9 cellular contexts compared by ENCODE assay signal in genomic region chr2:69493268-69493667, GRCh38. TPM values are rescaled to one million over a fixed set of nuclear protein-coding genes. Genes with fewer than 3 reads are reported as not detected.
DNase-seq lines count a peak whose midpoint lies in the region; ATAC-seq lines count a peak whose summit lies in the region.
"Had no signal": no experiment of that assay in that cellular context is flagged by ENCODE, and none has a peak within 500 bp of the region (broad histone marks: within the 10 kb centered on the region; RNA-seq: fewer than 3 reads in every experiment).

No MANE protein-coding gene starts in this region.

- H3K4me1 Mint-ChIP-seq in activated naive CD8-positive, alpha-beta T cell treated with anti-CD3 and anti-CD28 coated beads for 36 hours: peaks cover 30% of the 10 kb centered on the region

- ATAC-seq in GM18861 (IDR thresholded peaks at IDR 0.05; ENCODE audit: unreplicated experiment) (no peak), GM18498 (IDR thresholded peaks at IDR 0.05; ENCODE audit: unreplicated experiment) (no peak), HG03571 (IDR thresholded peaks at IDR 0.05; ENCODE audit: unreplicated experiment) (no peak)

- H3K9me3 Mint-ChIP-seq in activated naive CD8-positive, alpha-beta T cell treated with anti-CD3 and anti-CD28 coated beads for 36 hours: peaks cover 2% of the 10 kb centered on the region

- H3K27ac Mint-ChIP-seq in activated naive CD8-positive, alpha-beta T cell treated with anti-CD3 and anti-CD28 coated beads for 36 hours: peak overlapping the region; percentile 51

- DNase-seq in Ammon's horn (ENCODE audit: low spot score): peak; percentile 85
- peak; percentile 52 for DNase-seq in HT-29 (ENCODE audit: low spot score)
- no peak for DNase-seq in activated naive CD8-positive, alpha-beta T cell treated with anti-CD3 and anti-CD28 coated beads for 36 hours
- peak; percentile 44 for DNase-seq in inferior parietal cortex (ENCODE audit: extremely low spot score)
- DNase-seq in activated CD4-positive, CD25-positive, alpha-beta regulatory T cell (lab: John Stamatoyannopoulos, UW): no peak
- DNase-seq: NCI-H510A had no signal

- no peak overlapping the region for H3K4me3 Mint-ChIP-seq in activated naive CD8-positive, alpha-beta T cell treated with anti-CD3 and anti-CD28 coated beads for 36 hours

- H3K27me3 Mint-ChIP-seq in activated naive CD8-positive, alpha-beta T cell treated with anti-CD3 and anti-CD28 coated beads for 36 hours: no peaks in the 10 kb centered on the region

- peaks cover 34% of the 10 kb centered on the region for H3K36me3 Mint-ChIP-seq in activated naive CD8-positive, alpha-beta T cell treated with anti-CD3 and anti-CD28 coated beads for 36 hours

RNA-seq across cellular contexts. Expression of gene NFU1, which starts 56.0 kb away (rescaled TPM):
- 13.1 and 16.6 TPM in 2 replicates for total RNA-seq in HT-29 (2014; rRNA removed; shearing (Covaris generic))
- total RNA-seq in activated naive CD8-positive, alpha-beta T cell treated with anti-CD3 and anti-CD28 coated beads for 36 hours: 10 to 100 TPM; 47.4 to 50.9 TPM

Comparison
In these comparisons a context has a peak if more than half of its experiments do, and no peak if none do; other contexts are left out.
1. DNase-seq: peak in Ammon's horn (single experiment), HT-29 (single experiment) and inferior parietal cortex (single experiment); none in activated naive CD8-positive, alpha-beta T cell treated with anti-CD3 and anti-CD28 coated beads for 36 hours (single experiment) and activated CD4-positive, CD25-positive, alpha-beta regulatory T cell (0 of 4).